11 cellular contexts compared by ENCODE assay signal in the genomic region with DNA sequence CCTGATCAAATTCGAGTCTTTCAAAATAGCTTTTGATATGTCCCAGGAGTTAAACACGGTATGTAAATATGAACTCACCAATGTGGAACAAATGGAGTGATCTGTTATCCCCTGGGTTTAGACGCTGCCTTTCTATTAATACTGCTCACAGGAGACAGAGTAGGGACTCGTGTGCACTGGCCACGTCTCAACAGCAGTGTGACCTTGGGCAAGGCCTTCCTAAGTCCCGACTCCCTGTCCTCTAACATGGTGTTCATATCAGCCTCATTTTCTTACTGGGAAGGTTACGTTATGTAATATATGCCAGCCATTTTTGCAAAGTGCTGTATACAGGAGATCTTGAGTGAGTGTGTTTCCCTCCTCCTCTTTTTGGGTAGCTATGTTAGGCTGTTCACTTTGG. TPM values are rescaled to one million over a fixed set of nuclear protein-coding genes. Genes with fewer than 3 reads are reported as not detected.
DNase-seq lines count a peak whose midpoint lies in the region; ATAC-seq and TF ChIP-seq lines count a peak whose summit lies in the region.
"Had no signal": no experiment of that assay in that cellular context is flagged by ENCODE, and none has a peak within 500 bp of the region (broad histone marks: within the 10 kb centered on the region; RNA-seq: fewer than 3 reads in every experiment).

No MANE protein-coding gene starts in this region.

- H3K36me3 ChIP-seq in ACC112 (ENCODE audit: insufficient read depth, low read length) = peaks cover 15% of the 10 kb centered on the region
- peaks cover 18% of the 10 kb centered on the region for H3K36me3 ChIP-seq in HUES48 (ENCODE audit: control insufficient read depth, insufficient read depth, low read length)
- peaks cover 11% of the 10 kb centered on the region for H3K36me3 ChIP-seq in adipocyte (ENCODE audit: control insufficient read depth, insufficient read depth, low read length, severe bottlenecking)
- peaks cover 12% of the 10 kb centered on the region for H3K36me3 ChIP-seq in lower lobe of right lung
- no peaks in the 10 kb centered on the region for H3K36me3 ChIP-seq in testis (ENCODE audit: low read depth, missing control alignments)
- H3K36me3 ChIP-seq: pancreas had no signal

- TF ChIP-seq POLR2A in testis (IDR thresholded peaks at IDR 0.05) = no peak

- H3K27ac ChIP-seq in ACC112 (ENCODE audit: low read depth, low read length) (no peak overlapping the region), HUES48 (ENCODE audit: low read depth, low read length) (no peak overlapping the region), lower lobe of right lung (no peak overlapping the region), testis (no peak overlapping the region)

- TF ChIP-seq CTCF in lower lobe of right lung (IDR thresholded peaks at IDR 0.05) (no peak), testis (IDR thresholded peaks at IDR 0.05) (no peak)

- DNase-seq in adipocyte (ENCODE audit: low read depth) (no peak), lower lobe of right lung (no peak), testis (no peak), retina (no peak), NCI-H146 (lab: John Stamatoyannopoulos, UW) (no peak)
- DNase-seq: NCI-H226, pancreas had no signal

- peak overlapping the region; percentile 31 for H2AFZ ChIP-seq in ACC112 (ENCODE audit: low read length, unreplicated experiment)

- H3K4me1 ChIP-seq in ACC112 (ENCODE audit: control insufficient read depth, insufficient read depth, low read length, unreplicated experiment) (peaks cover 38% of the 10 kb centered on the region), HUES48 (ENCODE audit: control insufficient read depth, insufficient read depth, low read length) (peaks cover 14% of the 10 kb centered on the region), adipocyte (ENCODE audit: control insufficient read depth, insufficient read depth, low read length) (peaks cover 26% of the 10 kb centered on the region), lower lobe of right lung (peaks cover 49% of the 10 kb centered on the region), testis (no peaks in the 10 kb centered on the region)

- peaks cover 86% of the 10 kb centered on the region for H3K79me2 ChIP-seq in ACC112 (ENCODE audit: control insufficient read depth, insufficient read depth, low read length, unreplicated experiment)

- H3K9me3 ChIP-seq in HUES48 (ENCODE audit: control insufficient read depth, insufficient read depth, low read length) = no peaks in the 10 kb centered on the region
- H3K9me3 ChIP-seq in adipocyte (ENCODE audit: control insufficient read depth, low read length) = no peaks in the 10 kb centered on the region
- H3K9me3 ChIP-seq in lower lobe of right lung = no peaks in the 10 kb centered on the region
- no peaks in the 10 kb centered on the region for H3K9me3 ChIP-seq in testis
- H3K9me3 ChIP-seq: pancreas had no signal

- 32 to 41% methylated on average over 7 of the region's 7 CpGs for WGBS in testis, 2 donors

- H3K27me3 ChIP-seq in ACC112 (ENCODE audit: insufficient read depth, low read length) (no peaks in the 10 kb centered on the region), HUES48 (ENCODE audit: control insufficient read depth, insufficient read depth, low read length) (no peaks in the 10 kb centered on the region), adipocyte (replicated peaks; ENCODE audit: control insufficient read depth, insufficient read depth, low read length) (no peaks in the 10 kb centered on the region), lower lobe of right lung (ENCODE audit: low read depth) (no peaks in the 10 kb centered on the region), testis (no peaks in the 10 kb centered on the region)
- H3K27me3 ChIP-seq: pancreas had no signal

- H3K4me3 ChIP-seq in ACC112 (ENCODE audit: low read depth, low read length) (peak overlapping the region; percentile 87), HUES48 (ENCODE audit: low read depth, low read length) (peak overlapping the region; percentile 95; the same call in 1 of the 2 replicates), adipocyte (ENCODE audit: low read length) (peak overlapping the region; percentile 99), lower lobe of right lung (peak overlapping the region; percentile 85), testis (no peak overlapping the region)

- ATAC-seq in lower lobe of right lung (no peak), GM21360 (IDR thresholded peaks at IDR 0.05; ENCODE audit: unreplicated experiment) (no peak)

- no peak overlapping the region for H3K9ac ChIP-seq in HUES48 (ENCODE audit: low read depth, low read length)
- no peak overlapping the region for H3K9ac ChIP-seq in adipocyte (ENCODE audit: low read length)

- intact Hi-C loops in lower lobe of right lung (cut with DNase I) = no loop called here
- intact Hi-C loops in testis (cut with DNase I; ENCODE audit: low total_unique reads) = no loop called here

RNA-seq across cellular contexts. Expression of a gene that starts 1.8 kb away (rescaled TPM):
- total RNA-seq in lower lobe of right lung = 22.0 TPM
- 10 to 100 TPM; 29.3 to 40.2 TPM for total RNA-seq in testis
- 46.9 TPM for polyA plus RNA-seq in testis (ENCODE audit: insufficient read depth, low read depth, low replicate concordance)

RNA-seq across cellular contexts. Expression of a gene that starts 9.1 kb away (rescaled TPM):
- total RNA-seq in lower lobe of right lung (49.5 TPM), testis (10 to 100 TPM; 36.9 to 43.7 TPM)
- polyA plus RNA-seq in testis (ENCODE audit: insufficient read depth, low read depth, low replicate concordance) = 52.1 TPM

RNA-seq across cellular contexts. Expression of a gene that starts 32.4 kb away (rescaled TPM):
- not detected for total RNA-seq in lower lobe of right lung
- total RNA-seq in testis = 1 to 10 TPM in 1 of 2 donors, not detected in 1; 1.1 TPM
- 0.79 TPM for polyA plus RNA-seq in testis (ENCODE audit: insufficient read depth, low read depth, low replicate concordance)
- total RNA-seq: pancreas had no signal
- polyA plus RNA-seq: esophagus had no signal

Comparison
In these comparisons a context has a peak if more than half of its experiments do, and no peak if none do; other contexts are left out.
1. H3K4me3 ChIP-seq: peak in ACC112 (single experiment), HUES48 (single experiment), adipocyte (single experiment) and lower lobe of right lung (single experiment); none in testis (0 of 2).